In the genomic region with DNA sequence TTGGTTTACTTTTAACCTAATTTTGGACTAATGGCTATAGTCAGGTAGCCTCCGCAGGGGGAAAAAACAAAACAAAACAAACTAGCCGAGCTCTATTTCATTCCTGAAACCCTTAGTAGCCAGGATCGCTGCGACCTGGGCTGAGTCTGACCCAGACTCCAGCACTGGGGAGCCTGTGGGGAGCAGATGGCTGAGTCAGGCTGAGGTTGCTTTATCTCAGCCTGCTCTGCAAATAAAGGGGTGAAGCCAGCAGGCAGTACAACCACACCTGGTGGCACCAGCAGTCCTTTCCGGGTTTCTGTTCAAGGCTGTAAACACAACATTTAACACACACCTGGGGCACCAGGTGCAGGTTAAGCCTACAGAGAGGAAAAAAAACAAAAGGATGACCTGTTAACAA, we compare ENCODE assay signal across 12 cellular contexts. TPM values are rescaled to one million over a fixed set of nuclear protein-coding genes. Genes with fewer than 3 reads are reported as not detected.
DNase-seq lines count a peak whose midpoint lies in the region; ATAC-seq, FAIRE-seq and TF ChIP-seq lines count a peak whose summit lies in the region.
"Had no signal": no experiment of that assay in that cellular context is flagged by ENCODE, and none has a peak within 500 bp of the region (broad histone marks: within the 10 kb centered on the region; RNA-seq: fewer than 3 reads in every experiment).

No MANE protein-coding gene starts in this region.

- no peak overlapping the region for H3K27ac Mint-ChIP-seq in activated CD4-positive, alpha-beta T cell treated with anti-CD3 and anti-CD28 coated beads, Interleukin-2, amount 10 ng/mL, durations not matched to agents 24 days and 14 days

- no peak overlapping the region for H3K4me3 Mint-ChIP-seq in activated CD4-positive, alpha-beta T cell treated with anti-CD3 and anti-CD28 coated beads, Interleukin-2, amount 10 ng/mL, durations not matched to agents 24 days and 14 days

- peak overlapping the region in 1 of 2 donors; percentile 32 for H3K9ac ChIP-seq in liver (ENCODE audit: low read depth in 1 of 2, low read length in 2 of 2)

- WGBS in A549 (ENCODE audit: missing lambda C conversion rate) = 10% methylated on average over 5 of the region's 5 CpGs
- 34% methylated on average over 5 of the region's 5 CpGs for WGBS in liver

- H3K27me3 ChIP-seq in liver (ENCODE audit: control insufficient read depth in 4 of 4, insufficient read depth in 4 of 4, low read length in 3 of 4) = no peaks in the 10 kb centered on the region
- H3K27me3 ChIP-seq: adrenal gland had no signal

- in situ Hi-C loops in astrocyte of the spinal cord (cut with HindIII; ENCODE audit: low sequenced_read_pairs) = no loop called here

- intact Hi-C loops in activated CD4-positive, alpha-beta T cell treated with anti-CD3 and anti-CD28 coated beads, Interleukin-2, amount 10 ng/mL, durations not matched to agents 24 days and 14 days (cut with micrococcal nuclease) = no loop called here

- CTCF ChIA-PET in A549 (lab: Yijun Ruan, JAX) = interaction anchor here (0.7 to 14.9 kb wide), 6 partner anchors 14 to 122 kb away, joined by 3 to 187 read pairs (median 44); no protein-coding TSS in a partner anchor

- no peak for TF ChIP-seq POLR2A in A549 (IDR thresholded peaks at IDR 0.05; ENCODE audit: low read length)

- H3K4me3 ChIP-seq in A549 = no peak overlapping the region
- H3K4me3 ChIP-seq in astrocyte of the spinal cord (ENCODE audit: low read depth, low read length) = no peak overlapping the region
- no peak overlapping the region for H3K4me3 ChIP-seq in liver (ENCODE audit: low read depth in 1 of 3, low read length in 3 of 3)
- H3K4me3 ChIP-seq: adrenal gland, GM12878 had no signal

- no peak for TF ChIP-seq EP300 in A549 (IDR thresholded peaks at IDR 0.05)

- H3K36me3 Mint-ChIP-seq in activated CD4-positive, alpha-beta T cell treated with anti-CD3 and anti-CD28 coated beads, Interleukin-2, amount 10 ng/mL, durations not matched to agents 24 days and 14 days (ENCODE audit: low read depth) = peaks cover 38% of the 10 kb centered on the region

- DNase-seq in A549 (ENCODE audit: low read depth in 1 of 2, low spot score in 1 of 2) (peak in 1 of 2 experiments; percentile 59), NCI-H187 treated with DMSO at 0.1 percent for 48 hours (lab: John Stamatoyannopoulos, UW) (peak; percentile 14), astrocyte of the spinal cord (ENCODE audit: low read depth, low spot score) (peak; percentile 49), AG20443 (ENCODE audit: low spot score) (no peak)
- no peak for DNase-seq in activated CD4-positive, alpha-beta T cell treated with anti-CD3 and anti-CD28 coated beads, Interleukin-2, amount 10 ng/mL, durations not matched to agents 24 days and 14 days
- no peak for DNase-seq in activated T-cell treated with anti-CD3 and anti-CD28 coated beads, Interleukin-2, amount 50 U/mL, for 48 hours
- DNase-seq: stimulated activated CD4-positive, alpha-beta T cell treated with anti-CD3 and anti-CD28 coated beads, Interleukin-15, amount 100 ng/mL, for 24 hours had no signal

- TF ChIP-seq CTCF in A549 (IDR thresholded peaks at IDR 0.05) (no peak), astrocyte of the spinal cord (IDR thresholded peaks at IDR 0.05; ENCODE audit: low read depth, low read length) (no peak), liver (IDR thresholded peaks at IDR 0.05; ENCODE audit: low read depth, low read length, missing input control) (no peak)

- H3K9me3 Mint-ChIP-seq in activated CD4-positive, alpha-beta T cell treated with anti-CD3 and anti-CD28 coated beads, Interleukin-2, amount 10 ng/mL, durations not matched to agents 24 days and 14 days = no peaks in the 10 kb centered on the region

- H3K4me1 Mint-ChIP-seq in activated CD4-positive, alpha-beta T cell treated with anti-CD3 and anti-CD28 coated beads, Interleukin-2, amount 10 ng/mL, durations not matched to agents 24 days and 14 days = peaks cover 15% of the 10 kb centered on the region

- peak overlapping the region; percentile 64 for H3K4me2 ChIP-seq in A549

- H3K27ac ChIP-seq in A549 (peak overlapping the region; percentile 87 to 95), liver (ENCODE audit: low read depth in 1 of 2, low read length in 2 of 2) (peak overlapping the region; percentile 91 to 96)

- H3K27me3 Mint-ChIP-seq in activated CD4-positive, alpha-beta T cell treated with anti-CD3 and anti-CD28 coated beads, Interleukin-2, amount 10 ng/mL, durations not matched to agents 24 days and 14 days = no peaks in the 10 kb centered on the region

- no peak for FAIRE-seq in A549 (lab: Jason Lieb, UNC)
- FAIRE-seq: GM12878, TTC549 had no signal

- H3K4me1 ChIP-seq in A549 (peaks cover 91% of the 10 kb centered on the region), liver (ENCODE audit: control insufficient read depth in 4 of 4, insufficient read depth in 4 of 4, low read length in 3 of 4) (peaks cover 8 to 64% (median 23%) of the 10 kb centered on the region in 4 donors)

- no peak for TF ChIP-seq RAD21 in A549 (conservative IDR thresholded peaks at IDR 0.05 in 1 of 2, IDR thresholded peaks at IDR 0.05 in 1 of 2)
- TF ChIP-seq RAD21 in liver (IDR thresholded peaks at IDR 0.05) = peak in 1 of 2 donors; percentile 35

- POLR2A ChIA-PET in A549 (lab: Yijun Ruan, JAX) = interaction anchor here (0.9 to 2.5 kb wide), 4 partner anchors 11 to 38 kb away, joined by 3 to 11 read pairs (median 6); a partner anchor contains a TSS

- no peaks in the 10 kb centered on the region for H3K9me3 ChIP-seq in A549
- no peaks in the 10 kb centered on the region for H3K9me3 ChIP-seq in liver (ENCODE audit: control insufficient read depth in 4 of 4, low read length in 3 of 4)
- H3K9me3 ChIP-seq: adrenal gland had no signal

- ATAC-seq in A549 = peak; percentile 66 to 68; a peak in 5 of 6 replicates
- no peak for ATAC-seq in GM21786 (IDR thresholded peaks at IDR 0.05; ENCODE audit: unreplicated experiment)
- ATAC-seq: GM12878 had no signal

- peaks cover 5 to 28% (median 14%) of the 10 kb centered on the region in 4 donors for H3K36me3 ChIP-seq in liver (ENCODE audit: control insufficient read depth in 4 of 4, insufficient read depth in 3 of 4, low read depth in 1 of 4, low read length in 3 of 4)

TF ChIP-seq in A549, 52 proteins besides CTCF, POLR2A, EP300 and RAD21 (continues in another document):
- TF ChIP-seq CEBPB (IDR thresholded peaks at IDR 0.05) = 0 out of 4 replicates have a peak, but pooled peaks of 1 of the 2 experiments have one; percentile 21
- TF ChIP-seq, protein P1, sequence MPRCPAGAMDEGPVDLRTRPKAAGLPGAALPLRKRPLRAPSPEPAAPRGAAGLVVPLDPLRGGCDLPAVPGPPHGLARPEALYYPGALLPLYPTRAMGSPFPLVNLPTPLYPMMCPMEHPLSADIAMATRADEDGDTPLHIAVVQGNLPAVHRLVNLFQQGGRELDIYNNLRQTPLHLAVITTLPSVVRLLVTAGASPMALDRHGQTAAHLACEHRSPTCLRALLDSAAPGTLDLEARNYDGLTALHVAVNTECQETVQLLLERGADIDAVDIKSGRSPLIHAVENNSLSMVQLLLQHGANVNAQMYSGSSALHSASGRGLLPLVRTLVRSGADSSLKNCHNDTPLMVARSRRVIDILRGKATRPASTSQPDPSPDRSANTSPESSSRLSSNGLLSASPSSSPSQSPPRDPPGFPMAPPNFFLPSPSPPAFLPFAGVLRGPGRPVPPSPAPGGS (IDR thresholded peaks at IDR 0.05) = no peak
- no peak for TF ChIP-seq RFX5 (IDR thresholded peaks at IDR 0.05)
- TF ChIP-seq MAFK (IDR thresholded peaks at IDR 0.05; ENCODE audit: partially characterized antibody) = peak; percentile 75
- no peak for TF ChIP-seq CBX8 (IDR thresholded peaks at IDR 0.05)
- no peak for TF ChIP-seq TP53 (CRISPR knock-in tag; IDR thresholded peaks at IDR 0.05)
- TF ChIP-seq RCOR1 (IDR thresholded peaks at IDR 0.05; ENCODE audit: low read depth, low read length) = no peak
- no peak for TF ChIP-seq ZNF302 (CRISPR knock-in tag; IDR thresholded peaks at IDR 0.05)
- no peak for TF ChIP-seq KDM5A (IDR thresholded peaks at IDR 0.05)
- TF ChIP-seq EHF (CRISPR knock-in tag; IDR thresholded peaks at IDR 0.05) = no peak

TF ChIP-seq in liver, 16 proteins besides CTCF, POLR2A, EP300 and RAD21 (continues in another document):
- TF ChIP-seq RXRA (IDR thresholded peaks at IDR 0.05) (peak in 1 of 2 donors; percentile 53), FOXA2 (IDR thresholded peaks at IDR 0.05) (peak; percentile 11), FOXA1 (IDR thresholded peaks at IDR 0.05) (peak; percentile 44), YY1 (IDR thresholded peaks at IDR 0.05) (no peak)
- TF ChIP-seq, protein P2, sequence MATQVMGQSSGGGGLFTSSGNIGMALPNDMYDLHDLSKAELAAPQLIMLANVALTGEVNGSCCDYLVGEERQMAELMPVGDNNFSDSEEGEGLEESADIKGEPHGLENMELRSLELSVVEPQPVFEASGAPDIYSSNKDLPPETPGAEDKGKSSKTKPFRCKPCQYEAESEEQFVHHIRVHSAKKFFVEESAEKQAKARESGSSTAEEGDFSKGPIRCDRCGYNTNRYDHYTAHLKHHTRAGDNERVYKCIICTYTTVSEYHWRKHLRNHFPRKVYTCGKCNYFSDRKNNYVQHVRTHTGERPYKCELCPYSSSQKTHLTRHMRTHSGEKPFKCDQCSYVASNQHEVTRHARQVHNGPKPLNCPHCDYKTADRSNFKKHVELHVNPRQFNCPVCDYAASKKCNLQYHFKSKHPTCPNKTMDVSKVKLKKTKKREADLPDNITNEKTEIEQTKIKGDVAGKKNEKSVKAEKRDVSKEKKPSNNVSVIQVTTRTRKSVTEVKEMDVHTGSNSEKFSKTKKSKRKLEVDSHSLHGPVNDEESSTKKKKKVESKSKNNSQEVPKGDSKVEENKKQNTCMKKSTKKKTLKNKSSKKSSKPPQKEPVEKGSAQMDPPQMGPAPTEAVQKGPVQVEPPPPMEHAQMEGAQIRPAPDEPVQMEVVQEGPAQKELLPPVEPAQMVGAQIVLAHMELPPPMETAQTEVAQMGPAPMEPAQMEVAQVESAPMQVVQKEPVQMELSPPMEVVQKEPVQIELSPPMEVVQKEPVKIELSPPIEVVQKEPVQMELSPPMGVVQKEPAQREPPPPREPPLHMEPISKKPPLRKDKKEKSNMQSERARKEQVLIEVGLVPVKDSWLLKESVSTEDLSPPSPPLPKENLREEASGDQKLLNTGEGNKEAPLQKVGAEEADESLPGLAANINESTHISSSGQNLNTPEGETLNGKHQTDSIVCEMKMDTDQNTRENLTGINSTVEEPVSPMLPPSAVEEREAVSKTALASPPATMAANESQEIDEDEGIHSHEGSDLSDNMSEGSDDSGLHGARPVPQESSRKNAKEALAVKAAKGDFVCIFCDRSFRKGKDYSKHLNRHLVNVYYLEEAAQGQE (IDR thresholded peaks at IDR 0.05) = peak; percentile 31

RNA-seq across cellular contexts. Expression of a gene that starts 27.3 kb away (rescaled TPM):
- polyA plus RNA-seq in A549 (2011; rRNA removed) (63.3 and 76.4 TPM in 2 replicates), A549 (2017; fragmentation: RNase III; extraction: RNeasy Plus Mini Kit Qiagen cat#74134 plus additional on column Dnase treatment) (33.1 to 41.0 TPM (median 36.2 TPM) in 3 replicates), liver (10 to 100 TPM; 58.8 to 71.5 TPM)
- polyA plus RNA-seq in A549 (2012; cell fraction: cytosol; rRNA removed) = 31.8 and 36.7 TPM in 2 replicates
- 30.7 and 39.5 TPM in 2 replicates for polyA plus RNA-seq in A549 (2012; cell fraction: nucleus; rRNA removed)
- 194 and 230 TPM in 2 replicates for polyA minus RNA-seq in A549 (2011; rRNA and poly(A)+ RNA removed)
- total RNA-seq in liver = 100 to 1,000 TPM in 1 of 2 donors, 10 to 100 TPM in 1; 34.6 to 663 TPM
- 75.2 and 76.6 TPM in 2 replicates for total RNA-seq in activated CD4-positive, alpha-beta T cell treated with anti-CD3 and anti-CD28 coated beads, Interleukin-2, amount 10 ng/mL, durations not matched to agents 24 days and 14 days

Comparison
In these comparisons a context has a peak if more than half of its experiments do, and no peak if none do; other contexts are left out.
1. DNase-seq: peak in NCI-H187 treated with DMSO at 0.1 percent for 48 hours (single experiment) and astrocyte of the spinal cord (single experiment); none in activated CD4-positive, alpha-beta T cell treated with anti-CD3 and anti-CD28 coated beads, Interleukin-2, amount 10 ng/mL, durations not matched to agents 24 days and 14 days (single experiment), activated T-cell treated with anti-CD3 and anti-CD28 coated beads, Interleukin-2, amount 50 U/mL, for 48 hours (0 of 2) and AG20443 (single experiment).